ENCODE assay signal across 14 cellular contexts in the genomic region with DNA sequence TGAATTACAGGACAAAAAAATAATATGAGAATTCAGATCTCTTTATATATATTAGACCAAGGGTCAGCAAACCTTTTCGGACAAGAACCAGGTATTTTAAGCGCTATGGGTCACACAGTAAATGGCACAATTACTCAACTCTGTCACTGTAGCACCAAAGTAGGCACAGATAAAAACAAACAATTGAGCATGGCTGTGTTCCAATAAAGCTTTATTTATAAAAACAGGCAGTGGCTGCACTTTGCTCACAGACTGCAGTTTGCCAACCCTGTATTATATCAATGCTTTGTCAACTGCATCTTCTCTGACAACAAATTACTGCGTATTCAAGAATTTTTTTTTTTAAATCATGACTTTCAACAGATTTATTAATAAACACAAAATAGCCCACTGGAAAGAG. TPM values are rescaled to one million over a fixed set of nuclear protein-coding genes. Genes with fewer than 3 reads are reported as not detected.
DNase-seq lines count a peak whose midpoint lies in the region; ATAC-seq and TF ChIP-seq lines count a peak whose summit lies in the region.
"Had no signal": no experiment of that assay in that cellular context is flagged by ENCODE, and none has a peak within 500 bp of the region (broad histone marks: within the 10 kb centered on the region; RNA-seq: fewer than 3 reads in every experiment).

No MANE protein-coding gene starts in this region.

- H3K36me3 Mint-ChIP-seq in MCF 10A (ENCODE audit: insufficient read depth, unreplicated experiment) (peaks cover 77% of the 10 kb centered on the region), CD14-positive monocyte (peaks cover 65 to 79% of the 10 kb centered on the region in 2 donors)

- no peaks in the 10 kb centered on the region for H3K27me3 Mint-ChIP-seq in MCF 10A (ENCODE audit: insufficient read depth, unreplicated experiment)
- H3K27me3 Mint-ChIP-seq in CD14-positive monocyte (ENCODE audit: low read depth in 3 of 3) = no peaks in the 10 kb centered on the region

- H3K4me3 ChIP-seq in breast epithelium = no peak overlapping the region
- no peak overlapping the region for H3K4me3 ChIP-seq in mammary epithelial cell (replicated peaks in 1 of 3; ENCODE audit: insufficient read depth in 1 of 3, low read depth in 2 of 3, low read length in 3 of 3)
- H3K4me3 ChIP-seq in right lobe of liver = no peak overlapping the region
- H3K4me3 ChIP-seq in MM.1S (ENCODE audit: low read length) = no peak overlapping the region
- H3K4me3 ChIP-seq: BLaER1 had no signal

- no peak overlapping the region for H3K27ac ChIP-seq in breast epithelium
- H3K27ac ChIP-seq in mammary epithelial cell (ENCODE audit: insufficient read depth, low read depth, low read length) = no peak overlapping the region
- no peak overlapping the region for H3K27ac ChIP-seq in right lobe of liver
- no peak overlapping the region for H3K27ac ChIP-seq in MM.1S (ENCODE audit: low read length)
- H3K27ac ChIP-seq: BLaER1 had no signal

- CTCF ChIA-PET in MCF 10A (lab: Yijun Ruan, JAX) = interaction anchor here (0.6 to 1.3 kb wide), 3 partner anchors 14 to 1410 kb away, joined by 3 to 4 read pairs (median 3); no protein-coding TSS in a partner anchor
- CTCF ChIA-PET in mammary epithelial cell (lab: Charles Lee; ENCODE audit: low non-redundant PET) = no interaction called here

- no peak for TF ChIP-seq POLR2A in breast epithelium (IDR thresholded peaks at IDR 0.05)
- TF ChIP-seq POLR2A in right lobe of liver (IDR thresholded peaks at IDR 0.05) = no peak
- no peak for TF ChIP-seq POLR2A in erythroblast (IDR thresholded peaks at IDR 0.05; ENCODE audit: low read length)

- H3K9ac ChIP-seq in mammary epithelial cell (ENCODE audit: insufficient read depth, low read length) = no peak overlapping the region
- H3K9ac ChIP-seq in MM.1S (ENCODE audit: low read length) = no peak overlapping the region
- H3K9ac ChIP-seq: BLaER1 had no signal

- H3K4me1 ChIP-seq in breast epithelium (no peaks in the 10 kb centered on the region), mammary epithelial cell (ENCODE audit: insufficient read depth, low read length) (peaks cover 10% of the 10 kb centered on the region), right lobe of liver (no peaks in the 10 kb centered on the region), MM.1S (ENCODE audit: low read length) (0 out of 2 replicates have a peak, but pooled peaks cover 6% of the 10 kb centered on the region)
- H3K4me1 ChIP-seq: BLaER1 had no signal

- peak overlapping the region; percentile 46 for H3K4me2 ChIP-seq in mammary epithelial cell (ENCODE audit: insufficient read depth, low read depth, low read length)
- no peak overlapping the region for H3K4me2 ChIP-seq in MM.1S (ENCODE audit: low read depth, low read length)
- H3K4me2 ChIP-seq: BLaER1 had no signal

- H3K36me3 ChIP-seq in breast epithelium = no peaks in the 10 kb centered on the region
- peaks cover 8% of the 10 kb centered on the region for H3K36me3 ChIP-seq in mammary epithelial cell (ENCODE audit: insufficient read depth, low read length)
- peaks cover 0 to 14% (median 0%) of the 10 kb centered on the region in 4 donors for H3K36me3 ChIP-seq in right lobe of liver
- H3K36me3 ChIP-seq in MM.1S (replicated peaks; ENCODE audit: insufficient read depth, low read length) = peaks cover 12% of the 10 kb centered on the region

- peak overlapping the region; percentile 90 for H3K27ac Mint-ChIP-seq in MCF 10A (ENCODE audit: low read depth, unreplicated experiment)
- H3K27ac Mint-ChIP-seq in CD14-positive monocyte = no peak overlapping the region

- 100% methylated on average over 3 of the region's 3 CpGs for WGBS in mammary epithelial cell (ENCODE audit: low coverage, missing lambda C conversion rate)
- WGBS in right lobe of liver (ENCODE audit: insufficient coverage, low coverage, low lambda C conversion rate, missing lambda C conversion rate) = 15% methylated on average over 3 of the region's 3 CpGs

- H3K4me3 Mint-ChIP-seq in MCF 10A (ENCODE audit: unreplicated experiment) (no peak overlapping the region), CD14-positive monocyte (no peak overlapping the region)
- H3K4me3 Mint-ChIP-seq: CD8-positive, alpha-beta T cell; H9 had no signal

- in situ Hi-C loops in mammary epithelial cell (cut with MboI; ENCODE audit: low sequenced_read_pairs in 2 of 2) = no loop called here

- no peaks in the 10 kb centered on the region for H3F3A ChIP-seq in MM.1S (ENCODE audit: insufficient read depth, low read length)

- H3K9me3 Mint-ChIP-seq in MCF 10A (ENCODE audit: unreplicated experiment) (no peaks in the 10 kb centered on the region), CD14-positive monocyte (no peaks in the 10 kb centered on the region)
- H3K9me3 Mint-ChIP-seq: CD8-positive, alpha-beta T cell; H9 had no signal

- H3K79me2 ChIP-seq in mammary epithelial cell (ENCODE audit: insufficient read depth, low read length) = no peaks in the 10 kb centered on the region
- peaks cover 17% of the 10 kb centered on the region for H3K79me2 ChIP-seq in MM.1S (ENCODE audit: low read length)

- DNase-seq in MCF 10A (ENCODE audit: unreplicated experiment) (no peak), breast epithelium (ENCODE audit: low spot score in 2 of 2) (no peak), mammary epithelial cell (no peak), right lobe of liver (no peak), MM.1S (no peak), CD14-positive monocyte (ENCODE audit: low spot score) (no peak), erythroblast (lab: John Stamatoyannopoulos, UW) (no peak)
- DNase-seq: 8988T; Calu3; CD8-positive, alpha-beta T cell; DMS79 treated with DMSO at 0.1 percent for 48 hours; GF-D8; H9 had no signal

- H4K20me1 ChIP-seq in mammary epithelial cell (ENCODE audit: insufficient read depth, low read length) (no peaks in the 10 kb centered on the region), MM.1S (ENCODE audit: insufficient read depth, low read length) (no peaks in the 10 kb centered on the region)
- H4K20me1 ChIP-seq: BLaER1 had no signal

- H3K9me3 ChIP-seq in breast epithelium (no peaks in the 10 kb centered on the region), mammary epithelial cell (replicated peaks; ENCODE audit: insufficient read depth, low read length) (no peaks in the 10 kb centered on the region), right lobe of liver (no peaks in the 10 kb centered on the region), MM.1S (replicated peaks; ENCODE audit: insufficient read depth, low read length) (no peaks in the 10 kb centered on the region)
- H3K9me3 ChIP-seq: BLaER1 had no signal

- no peaks in the 10 kb centered on the region for H3K9me2 ChIP-seq in MM.1S (replicated peaks; ENCODE audit: insufficient read depth, low read length)

- no peak overlapping the region for H2AFZ ChIP-seq in mammary epithelial cell (ENCODE audit: low read depth, low read length)
- H2AFZ ChIP-seq in MM.1S (ENCODE audit: low read length) = no peak overlapping the region

- peaks cover 4% of the 10 kb centered on the region for H3K4me1 Mint-ChIP-seq in MCF 10A (ENCODE audit: insufficient read depth, unreplicated experiment)
- no peaks in the 10 kb centered on the region for H3K4me1 Mint-ChIP-seq in CD14-positive monocyte
- H3K4me1 Mint-ChIP-seq: H9 had no signal

- TF ChIP-seq CTCF in MCF 10A (IDR thresholded peaks at IDR 0.05; ENCODE audit: unreplicated experiment) = no peak
- TF ChIP-seq CTCF in breast epithelium (IDR thresholded peaks at IDR 0.05) = no peak
- TF ChIP-seq CTCF in mammary epithelial cell (conservative IDR thresholded peaks at IDR 0.05 in 1 of 2, IDR thresholded peaks at IDR 0.05 in 1 of 2; ENCODE audit: extremely low read depth in 1 of 2, insufficient read depth in 1 of 2, low read depth in 1 of 2, low read length in 2 of 2) = no peak
- no peak for TF ChIP-seq CTCF in right lobe of liver (IDR thresholded peaks at IDR 0.05)
- no peak for TF ChIP-seq CTCF in MM.1S (IDR thresholded peaks at IDR 0.05; ENCODE audit: low read length)
- TF ChIP-seq CTCF in CD14-positive monocyte (IDR thresholded peaks at IDR 0.05) = no peak

- POLR2A ChIA-PET in MCF 10A (lab: Yijun Ruan, JAX) = interaction anchor here (1.2 to 4.5 kb wide), 5 partner anchors 9 to 673 kb away, joined by 4 to 22 read pairs (median 6); a partner anchor contains a TSS

- peak; percentile 32 to 92 (median 73) for ATAC-seq in right lobe of liver
- ATAC-seq: CD8-positive, alpha-beta T cell had no signal

- H3K27me3 ChIP-seq in breast epithelium = no peaks in the 10 kb centered on the region
- H3K27me3 ChIP-seq in mammary epithelial cell (ENCODE audit: insufficient read depth, low read length) = no peaks in the 10 kb centered on the region
- no peaks in the 10 kb centered on the region for H3K27me3 ChIP-seq in right lobe of liver
- no peaks in the 10 kb centered on the region for H3K27me3 ChIP-seq in MM.1S (replicated peaks; ENCODE audit: insufficient read depth, low read length)
- H3K27me3 ChIP-seq: BLaER1 had no signal

- BruUV-seq in MCF 10A (replicated peaks; lab: Mats Ljungman, UMichigan) = no TSS peak
- BruUV-seq in mammary epithelial cell (replicated peaks; lab: Mats Ljungman, UMichigan) = no TSS peak

- intact Hi-C loops in MCF 10A (cut with micrococcal nuclease) = no loop called here
- intact Hi-C loops in breast epithelium (cut with DNase I; ENCODE audit: low total_unique reads) = no loop called here
- intact Hi-C loops in mammary epithelial cell (cut with micrococcal nuclease) = loop anchor here (10.0 kb wide), 1 partner anchor 250 kb away; a partner anchor contains a TSS
- intact Hi-C loops in right lobe of liver (cut with DNase I) = no loop called here
- intact Hi-C loops in CD14-positive monocyte (cut with micrococcal nuclease) = loop anchor here (10.0 kb wide), 2 partner anchors 1850 to 1860 kb away; no protein-coding TSS in a partner anchor

- dilution Hi-C loops in mammary epithelial cell (cut with HindIII; ENCODE audit: low sequenced_read_pairs) = no loop called here

RNA-seq across cellular contexts. Expression of a gene that starts 29.8 kb away (rescaled TPM):
- total RNA-seq in MCF 10A (2022) (58.3 and 63.5 TPM in 2 replicates), breast epithelium (10 to 100 TPM; 42.3 to 44.5 (median 43.2) TPM), mammary epithelial cell (10 to 100 TPM; 30.7 to 33.4 TPM), right lobe of liver (10 to 100 TPM; 18.5 to 36.4 (median 31.0) TPM)
- polyA plus RNA-seq in mammary epithelial cell (17.3 TPM), CD14-positive monocyte (10 to 100 TPM; 18.0 to 21.9 TPM)
- polyA minus RNA-seq in mammary epithelial cell = 29.8 TPM

Comparison
In these comparisons a context has a peak if more than half of its experiments do, and no peak if none do; other contexts are left out.
1. intact Hi-C loops: an anchor here in mammary epithelial cell (10.0 kb wide) and CD14-positive monocyte (10.0 kb wide); none called in MCF 10A, breast epithelium and right lobe of liver.